In the genomic region with DNA sequence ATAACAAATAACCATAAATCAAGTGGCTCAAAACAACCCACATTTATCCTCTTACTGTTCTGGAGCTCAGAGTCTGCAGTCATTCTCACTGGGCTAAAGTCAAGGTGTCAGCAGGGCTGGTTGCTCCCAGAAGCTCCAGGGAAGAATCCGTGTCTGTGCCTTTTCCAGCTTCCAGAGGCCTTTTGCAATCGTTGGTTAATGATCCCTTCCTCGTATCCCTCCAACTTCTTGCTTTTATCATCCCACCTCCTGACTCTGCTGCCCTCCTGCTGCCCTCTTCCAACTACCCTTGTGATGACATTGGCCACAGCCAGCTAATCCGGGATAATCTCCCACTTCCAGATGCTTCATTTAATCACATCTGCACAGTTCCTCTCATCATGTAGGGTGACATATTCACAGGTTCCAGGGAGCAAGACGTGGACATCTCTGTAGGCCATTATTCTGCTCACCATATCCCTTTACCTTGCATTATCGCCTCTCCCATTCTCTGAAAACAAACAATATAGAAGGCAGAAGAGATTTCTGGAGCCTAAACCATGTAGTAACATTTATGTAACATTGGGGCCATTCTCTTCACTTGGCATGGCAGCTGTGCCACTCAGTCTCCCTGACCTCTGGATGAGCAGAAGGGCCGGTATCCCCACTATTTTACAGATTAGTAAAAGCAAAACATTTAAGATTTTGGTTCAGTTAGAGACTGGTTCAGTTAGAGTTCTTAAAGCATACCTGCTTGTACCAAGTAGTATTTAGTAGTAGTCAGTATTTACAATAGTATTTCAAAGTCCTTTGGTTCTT, we compare ENCODE assay signal across 1 cellular context.
TF ChIP-seq lines count a peak whose summit lies in the region.

No MANE protein-coding gene starts in this region.

TF ChIP-seq in HepG2, 621 proteins besides CTCF, POLR2A, EP300 and RAD21 (continued from another document and continues in another):
- no peak for TF ChIP-seq ZNF850 (CRISPR knock-in tag; conservative IDR thresholded peaks at IDR 0.05)
- no peak for TF ChIP-seq TBL1XR1 (IDR thresholded peaks at IDR 0.05; ENCODE audit: borderline replicate concordance, low read length, partially characterized antibody)
- no peak for TF ChIP-seq RFX5 (IDR thresholded peaks at IDR 0.05; ENCODE audit: low read depth, low read length)
- peak; percentile 3; the same call in 1 of the 2 replicates for TF ChIP-seq SAP130 (CRISPR knock-in tag; IDR thresholded peaks at IDR 0.05; ENCODE audit: low read depth)
- TF ChIP-seq XRCC5 (optimal IDR thresholded peaks at IDR 0.05; ENCODE audit: low read length) = peak; percentile 55
- peak; percentile 87 for TF ChIP-seq ZMYM3 (CRISPR knock-in tag; IDR thresholded peaks at IDR 0.05)
- no peak for TF ChIP-seq NAIF1 (CRISPR knock-in tag; IDR thresholded peaks at IDR 0.05; ENCODE audit: borderline replicate concordance)
- 0 out of 2 replicates have a peak, but pooled peaks have one; percentile 42 for TF ChIP-seq MBD4 (IDR thresholded peaks at IDR 0.05; ENCODE audit: borderline replicate concordance, low read length)
- TF ChIP-seq ZNF879 (CRISPR knock-in tag; IDR thresholded peaks at IDR 0.05) = no peak
- peak; percentile 53 for TF ChIP-seq ZFX (CRISPR knock-in tag; IDR thresholded peaks at IDR 0.05; ENCODE audit: low read depth)
- peak; percentile 68 for TF ChIP-seq SALL1 (CRISPR knock-in tag; IDR thresholded peaks at IDR 0.05)
- TF ChIP-seq, protein P1, sequence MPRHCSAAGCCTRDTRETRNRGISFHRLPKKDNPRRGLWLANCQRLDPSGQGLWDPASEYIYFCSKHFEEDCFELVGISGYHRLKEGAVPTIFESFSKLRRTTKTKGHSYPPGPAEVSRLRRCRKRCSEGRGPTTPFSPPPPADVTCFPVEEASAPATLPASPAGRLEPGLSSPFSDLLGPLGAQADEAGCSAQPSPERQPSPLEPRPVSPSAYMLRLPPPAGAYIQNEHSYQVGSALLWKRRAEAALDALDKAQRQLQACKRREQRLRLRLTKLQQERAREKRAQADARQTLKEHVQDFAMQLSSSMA (CRISPR knock-in tag; IDR thresholded peaks at IDR 0.05) = 0 out of 2 replicates have a peak, but pooled peaks have one; percentile 45
- TF ChIP-seq, protein P2, sequence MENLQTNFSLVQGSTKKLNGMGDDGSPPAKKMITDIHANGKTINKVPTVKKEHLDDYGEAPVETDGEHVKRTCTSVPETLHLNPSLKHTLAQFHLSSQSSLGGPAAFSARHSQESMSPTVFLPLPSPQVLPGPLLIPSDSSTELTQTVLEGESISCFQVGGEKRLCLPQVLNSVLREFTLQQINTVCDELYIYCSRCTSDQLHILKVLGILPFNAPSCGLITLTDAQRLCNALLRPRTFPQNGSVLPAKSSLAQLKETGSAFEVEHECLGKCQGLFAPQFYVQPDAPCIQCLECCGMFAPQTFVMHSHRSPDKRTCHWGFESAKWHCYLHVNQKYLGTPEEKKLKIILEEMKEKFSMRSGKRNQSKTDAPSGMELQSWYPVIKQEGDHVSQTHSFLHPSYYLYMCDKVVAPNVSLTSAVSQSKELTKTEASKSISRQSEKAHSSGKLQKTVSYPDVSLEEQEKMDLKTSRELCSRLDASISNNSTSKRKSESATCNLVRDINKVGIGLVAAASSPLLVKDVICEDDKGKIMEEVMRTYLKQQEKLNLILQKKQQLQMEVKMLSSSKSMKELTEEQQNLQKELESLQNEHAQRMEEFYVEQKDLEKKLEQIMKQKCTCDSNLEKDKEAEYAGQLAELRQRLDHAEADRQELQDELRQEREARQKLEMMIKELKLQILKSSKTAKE (CRISPR knock-in tag; IDR thresholded peaks at IDR 0.05; ENCODE audit: borderline replicate concordance) = no peak
- TF ChIP-seq DMAP1 (CRISPR knock-in tag; IDR thresholded peaks at IDR 0.05) = 0 out of 2 replicates have a peak, but pooled peaks have one; percentile 24
- TF ChIP-seq EED (CRISPR knock-in tag; IDR thresholded peaks at IDR 0.05) = no peak
- no peak for TF ChIP-seq DPF2 (CRISPR knock-in tag; IDR thresholded peaks at IDR 0.05; ENCODE audit: borderline replicate concordance, low read depth)
- TF ChIP-seq KAT8 (CRISPR knock-in tag; IDR thresholded peaks at IDR 0.05) = 0 out of 2 replicates have a peak, but pooled peaks have one; percentile 7
- no peak for TF ChIP-seq MATR3 (CRISPR knock-in tag; IDR thresholded peaks at IDR 0.05)
- no peak for TF ChIP-seq RXRA (CRISPR knock-in tag; IDR thresholded peaks at IDR 0.05)
- TF ChIP-seq, protein P3, sequence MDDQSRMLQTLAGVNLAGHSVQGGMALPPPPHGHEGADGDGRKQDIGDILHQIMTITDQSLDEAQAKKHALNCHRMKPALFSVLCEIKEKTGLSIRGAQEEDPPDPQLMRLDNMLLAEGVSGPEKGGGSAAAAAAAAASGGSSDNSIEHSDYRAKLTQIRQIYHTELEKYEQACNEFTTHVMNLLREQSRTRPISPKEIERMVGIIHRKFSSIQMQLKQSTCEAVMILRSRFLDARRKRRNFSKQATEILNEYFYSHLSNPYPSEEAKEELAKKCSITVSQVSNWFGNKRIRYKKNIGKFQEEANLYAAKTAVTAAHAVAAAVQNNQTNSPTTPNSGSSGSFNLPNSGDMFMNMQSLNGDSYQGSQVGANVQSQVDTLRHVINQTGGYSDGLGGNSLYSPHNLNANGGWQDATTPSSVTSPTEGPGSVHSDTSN (CRISPR knock-in tag; IDR thresholded peaks at IDR 0.05; ENCODE audit: borderline replicate concordance) = no peak
- TF ChIP-seq, protein P4, sequence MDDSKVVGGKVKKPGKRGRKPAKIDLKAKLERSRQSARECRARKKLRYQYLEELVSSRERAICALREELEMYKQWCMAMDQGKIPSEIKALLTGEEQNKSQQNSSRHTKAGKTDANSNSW (CRISPR knock-in tag; IDR thresholded peaks at IDR 0.05; ENCODE audit: borderline replicate concordance) = no peak
- no peak for TF ChIP-seq ZFP62 (CRISPR knock-in tag; IDR thresholded peaks at IDR 0.05)
- TF ChIP-seq ZNF616 (CRISPR knock-in tag; IDR thresholded peaks at IDR 0.05; ENCODE audit: low read depth) = no peak
- TF ChIP-seq PITX1 (CRISPR knock-in tag; IDR thresholded peaks at IDR 0.05) = 0 out of 2 replicates have a peak, but pooled peaks have one; percentile 45
- TF ChIP-seq HNRNPL (IDR thresholded peaks at IDR 0.05; ENCODE audit: low read depth, low read length) = no peak
- no peak for TF ChIP-seq REL (CRISPR knock-in tag; conservative IDR thresholded peaks at IDR 0.05)
- TF ChIP-seq ZNF101 (CRISPR knock-in tag; IDR thresholded peaks at IDR 0.05; ENCODE audit: borderline replicate concordance, low read depth) = no peak
- TF ChIP-seq CCAR2 (optimal IDR thresholded peaks at IDR 0.05; ENCODE audit: low read depth, low read length) = no peak
- TF ChIP-seq, protein P5, sequence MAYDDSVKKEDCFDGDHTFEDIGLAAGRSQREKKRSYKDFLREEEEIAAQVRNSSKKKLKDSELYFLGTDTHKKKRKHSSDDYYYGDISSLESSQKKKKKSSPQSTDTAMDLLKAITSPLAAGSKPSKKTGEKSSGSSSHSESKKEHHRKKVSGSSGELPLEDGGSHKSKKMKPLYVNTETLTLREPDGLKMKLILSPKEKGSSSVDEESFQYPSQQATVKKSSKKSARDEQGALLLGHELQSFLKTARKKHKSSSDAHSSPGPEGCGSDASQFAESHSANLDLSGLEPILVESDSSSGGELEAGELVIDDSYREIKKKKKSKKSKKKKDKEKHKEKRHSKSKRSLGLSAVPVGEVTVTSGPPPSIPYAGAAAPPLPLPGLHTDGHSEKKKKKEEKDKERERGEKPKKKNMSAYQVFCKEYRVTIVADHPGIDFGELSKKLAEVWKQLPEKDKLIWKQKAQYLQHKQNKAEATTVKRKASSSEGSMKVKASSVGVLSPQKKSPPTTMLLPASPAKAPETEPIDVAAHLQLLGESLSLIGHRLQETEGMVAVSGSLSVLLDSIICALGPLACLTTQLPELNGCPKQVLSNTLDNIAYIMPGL (CRISPR knock-in tag; IDR thresholded peaks at IDR 0.05; ENCODE audit: borderline replicate concordance in 1 of 2, low read depth in 1 of 2) = no peak
- TF ChIP-seq, protein P6, sequence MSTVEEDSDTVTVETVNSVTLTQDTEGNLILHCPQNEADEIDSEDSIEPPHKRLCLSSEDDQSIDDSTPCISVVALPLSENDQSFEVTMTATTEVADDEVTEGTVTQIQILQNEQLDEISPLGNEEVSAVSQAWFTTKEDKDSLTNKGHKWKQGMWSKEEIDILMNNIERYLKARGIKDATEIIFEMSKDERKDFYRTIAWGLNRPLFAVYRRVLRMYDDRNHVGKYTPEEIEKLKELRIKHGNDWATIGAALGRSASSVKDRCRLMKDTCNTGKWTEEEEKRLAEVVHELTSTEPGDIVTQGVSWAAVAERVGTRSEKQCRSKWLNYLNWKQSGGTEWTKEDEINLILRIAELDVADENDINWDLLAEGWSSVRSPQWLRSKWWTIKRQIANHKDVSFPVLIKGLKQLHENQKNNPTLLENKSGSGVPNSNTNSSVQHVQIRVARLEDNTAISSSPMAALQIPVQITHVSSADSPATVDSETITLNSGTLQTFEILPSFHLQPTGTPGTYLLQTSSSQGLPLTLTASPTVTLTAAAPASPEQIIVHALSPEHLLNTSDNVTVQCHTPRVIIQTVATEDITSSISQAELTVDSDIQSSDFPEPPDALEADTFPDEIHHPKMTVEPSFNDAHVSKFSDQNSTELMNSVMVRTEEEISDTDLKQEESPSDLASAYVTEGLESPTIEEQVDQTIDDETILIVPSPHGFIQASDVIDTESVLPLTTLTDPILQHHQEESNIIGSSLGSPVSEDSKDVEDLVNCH (CRISPR knock-in tag; IDR thresholded peaks at IDR 0.05) = no peak
- no peak for TF ChIP-seq ONECUT2 (CRISPR knock-in tag; IDR thresholded peaks at IDR 0.05)
- TF ChIP-seq WIZ (CRISPR knock-in tag; IDR thresholded peaks at IDR 0.05) = no peak
- TF ChIP-seq, protein P7, sequence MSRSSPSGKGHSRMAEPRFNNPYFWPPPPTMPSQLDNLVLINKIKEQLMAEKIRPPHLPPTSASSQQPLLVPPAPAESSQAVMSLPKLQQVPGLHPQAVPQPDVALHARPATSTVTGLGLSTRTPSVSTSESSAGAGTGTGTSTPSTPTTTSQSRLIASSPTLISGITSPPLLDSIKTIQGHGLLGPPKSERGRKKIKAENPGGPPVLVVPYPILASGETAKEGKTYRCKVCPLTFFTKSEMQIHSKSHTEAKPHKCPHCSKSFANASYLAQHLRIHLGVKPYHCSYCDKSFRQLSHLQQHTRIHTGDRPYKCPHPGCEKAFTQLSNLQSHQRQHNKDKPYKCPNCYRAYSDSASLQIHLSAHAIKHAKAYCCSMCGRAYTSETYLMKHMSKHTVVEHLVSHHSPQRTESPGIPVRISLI (CRISPR knock-in tag; IDR thresholded peaks at IDR 0.05; ENCODE audit: borderline replicate concordance) = no peak
- peak in 1 of 2 experiments; percentile 20; a peak in 1 of 4 replicates for TF ChIP-seq KLF16 (CRISPR knock-in tag; IDR thresholded peaks at IDR 0.05)
- 0 out of 2 replicates have a peak, but pooled peaks have one; percentile 50 for TF ChIP-seq ZNF292 (CRISPR knock-in tag; IDR thresholded peaks at IDR 0.05; ENCODE audit: borderline replicate concordance, low read depth)
- no peak for TF ChIP-seq ARNT2 (CRISPR knock-in tag; IDR thresholded peaks at IDR 0.05; ENCODE audit: low read depth)
- no peak for TF ChIP-seq HES4 (CRISPR knock-in tag; IDR thresholded peaks at IDR 0.05; ENCODE audit: borderline replicate concordance)
- TF ChIP-seq SRSF9 (IDR thresholded peaks at IDR 0.05; ENCODE audit: borderline replicate concordance, insufficient read depth, low read depth, low read length, poor library complexity, severe bottlenecking) = no peak
- peak; percentile 62 for TF ChIP-seq CEBPG (CRISPR knock-in tag; IDR thresholded peaks at IDR 0.05)
- TF ChIP-seq U2AF2 (IDR thresholded peaks at IDR 0.05; ENCODE audit: low read depth, low read length) = no peak
- TF ChIP-seq, protein P8, sequence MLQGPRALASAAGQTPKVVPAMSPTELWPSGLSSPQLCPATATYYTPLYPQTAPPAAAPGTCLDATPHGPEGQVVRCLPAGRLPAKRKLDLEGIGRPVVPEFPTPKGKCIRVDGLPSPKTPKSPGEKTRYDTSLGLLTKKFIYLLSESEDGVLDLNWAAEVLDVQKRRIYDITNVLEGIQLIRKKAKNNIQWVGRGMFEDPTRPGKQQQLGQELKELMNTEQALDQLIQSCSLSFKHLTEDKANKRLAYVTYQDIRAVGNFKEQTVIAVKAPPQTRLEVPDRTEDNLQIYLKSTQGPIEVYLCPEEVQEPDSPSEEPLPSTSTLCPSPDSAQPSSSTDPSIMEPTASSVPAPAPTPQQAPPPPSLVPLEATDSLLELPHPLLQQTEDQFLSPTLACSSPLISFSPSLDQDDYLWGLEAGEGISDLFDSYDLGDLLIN (CRISPR knock-in tag; IDR thresholded peaks at IDR 0.05; ENCODE audit: borderline replicate concordance) = no peak
- no peak for TF ChIP-seq ZNF558 (CRISPR knock-in tag; IDR thresholded peaks at IDR 0.05; ENCODE audit: borderline replicate concordance)
- TF ChIP-seq, protein P9, sequence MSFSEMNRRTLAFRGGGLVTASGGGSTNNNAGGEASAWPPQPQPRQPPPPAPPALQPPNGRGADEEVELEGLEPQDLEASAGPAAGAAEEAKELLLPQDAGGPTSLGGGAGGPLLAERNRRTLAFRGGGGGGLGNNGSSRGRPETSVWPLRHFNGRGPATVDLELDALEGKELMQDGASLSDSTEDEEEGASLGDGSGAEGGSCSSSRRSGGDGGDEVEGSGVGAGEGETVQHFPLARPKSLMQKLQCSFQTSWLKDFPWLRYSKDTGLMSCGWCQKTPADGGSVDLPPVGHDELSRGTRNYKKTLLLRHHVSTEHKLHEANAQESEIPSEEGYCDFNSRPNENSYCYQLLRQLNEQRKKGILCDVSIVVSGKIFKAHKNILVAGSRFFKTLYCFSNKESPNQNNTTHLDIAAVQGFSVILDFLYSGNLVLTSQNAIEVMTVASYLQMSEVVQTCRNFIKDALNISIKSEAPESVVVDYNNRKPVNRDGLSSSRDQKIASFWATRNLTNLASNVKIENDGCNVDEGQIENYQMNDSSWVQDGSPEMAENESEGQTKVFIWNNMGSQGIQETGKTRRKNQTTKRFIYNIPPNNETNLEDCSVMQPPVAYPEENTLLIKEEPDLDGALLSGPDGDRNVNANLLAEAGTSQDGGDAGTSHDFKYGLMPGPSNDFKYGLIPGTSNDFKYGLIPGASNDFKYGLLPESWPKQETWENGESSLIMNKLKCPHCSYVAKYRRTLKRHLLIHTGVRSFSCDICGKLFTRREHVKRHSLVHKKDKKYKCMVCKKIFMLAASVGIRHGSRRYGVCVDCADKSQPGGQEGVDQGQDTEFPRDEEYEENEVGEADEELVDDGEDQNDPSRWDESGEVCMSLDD (CRISPR knock-in tag; IDR thresholded peaks at IDR 0.05; ENCODE audit: borderline replicate concordance) = no peak; the same call in 1 of the 2 replicates
- no peak for TF ChIP-seq TBX2 (CRISPR knock-in tag; IDR thresholded peaks at IDR 0.05; ENCODE audit: borderline replicate concordance)
- no peak for TF ChIP-seq DR1 (CRISPR knock-in tag; IDR thresholded peaks at IDR 0.05)
- TF ChIP-seq, protein P10, sequence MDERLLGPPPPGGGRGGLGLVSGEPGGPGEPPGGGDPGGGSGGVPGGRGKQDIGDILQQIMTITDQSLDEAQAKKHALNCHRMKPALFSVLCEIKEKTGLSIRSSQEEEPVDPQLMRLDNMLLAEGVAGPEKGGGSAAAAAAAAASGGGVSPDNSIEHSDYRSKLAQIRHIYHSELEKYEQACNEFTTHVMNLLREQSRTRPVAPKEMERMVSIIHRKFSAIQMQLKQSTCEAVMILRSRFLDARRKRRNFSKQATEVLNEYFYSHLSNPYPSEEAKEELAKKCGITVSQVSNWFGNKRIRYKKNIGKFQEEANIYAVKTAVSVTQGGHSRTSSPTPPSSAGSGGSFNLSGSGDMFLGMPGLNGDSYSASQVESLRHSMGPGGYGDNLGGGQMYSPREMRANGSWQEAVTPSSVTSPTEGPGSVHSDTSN (CRISPR knock-in tag; IDR thresholded peaks at IDR 0.05) = no peak
- no peak for TF ChIP-seq SETDB1 (CRISPR knock-in tag; IDR thresholded peaks at IDR 0.05; ENCODE audit: borderline replicate concordance)
- no peak for TF ChIP-seq IRX3 (CRISPR knock-in tag; IDR thresholded peaks at IDR 0.05; ENCODE audit: borderline replicate concordance, low read depth)
- no peak for TF ChIP-seq ZNF17 (CRISPR knock-in tag; IDR thresholded peaks at IDR 0.05)
